Comparison of ENCODE assay signal across 10 cellular contexts in genomic region chr17:18961634-18962493, GRCh38.
DNase-seq lines count a peak whose midpoint lies in the region; ATAC-seq and TF ChIP-seq lines count a peak whose summit lies in the region.
"Had no signal": no experiment of that assay in that cellular context is flagged by ENCODE, and none has a peak within 500 bp of the region (broad histone marks: within the 10 kb centered on the region; RNA-seq: fewer than 3 reads in every experiment).

No MANE protein-coding gene starts in this region.

- 0 out of 2 replicates have a peak overlapping the region, but pooled peaks have one; percentile 1 for H3K27ac ChIP-seq in RWPE1
- H3K27ac ChIP-seq: uterus had no signal

- H3K27me3 Mint-ChIP-seq in activated T-cell treated with anti-CD3 and anti-CD28 coated beads, Interleukin-2, amount 50 U/mL, for 24 hours = no peaks in the 10 kb centered on the region
- H3K27me3 Mint-ChIP-seq in stimulated activated naive B cell treated with anti-CD40 and anti-IgM and Interleukin-4, amounts not matched to agents 10 μg/mL and 1 μg/mL and 100 μg/mL, for 72 hours = peaks cover 0 to 10% of the 10 kb centered on the region in 2 donors

- no peak for DNase-seq in activated T-cell treated with anti-CD3 and anti-CD28 coated beads, Interleukin-2, amount 50 U/mL, for 24 hours
- no peak for DNase-seq in activated T-cell treated with anti-CD3 and anti-CD28 coated beads, Interleukin-2, amount 50 U/mL, for 1 hour
- DNase-seq in RWPE1 (ENCODE audit: low spot score) (no peak), hepatic stellate cell (ENCODE audit: low spot score) (peak; percentile 59), NCI-H526 (lab: John Stamatoyannopoulos, UW) (no peak), GF-D8 (lab: John Stamatoyannopoulos, UW) (no peak), NCI-H345 treated with DMSO at 0.1 percent for 48 hours (lab: John Stamatoyannopoulos, UW; ENCODE audit: unreplicated experiment) (no peak)
- DNase-seq in stimulated activated naive B cell treated with anti-CD40 and anti-IgM and Interleukin-4, amounts not matched to agents 10 μg/mL and 1 μg/mL and 100 μg/mL, for 72 hours = no peak
- DNase-seq: uterus had no signal

- H3K4me3 Mint-ChIP-seq in activated T-cell treated with anti-CD3 and anti-CD28 coated beads, Interleukin-2, amount 50 U/mL, for 24 hours = no peak overlapping the region
- H3K4me3 Mint-ChIP-seq in stimulated activated naive B cell treated with anti-CD40 and anti-IgM and Interleukin-4, amounts not matched to agents 10 μg/mL and 1 μg/mL and 100 μg/mL, for 72 hours = no peak overlapping the region
- H3K4me3 Mint-ChIP-seq: activated T-helper 1 cell treated with anti-CD3 and anti-CD28 coated beads, Interleukin-12 subunit alpha, Interleukin-12 subunit beta, Interleukin-2, Interleukin-4 antibody, amounts not matched to agents 30 ng/mL and 10 ng/mL and 1 ng/mL, durations not matched to agents 14 hours and 24 hours and 36 hours had no signal

- TF ChIP-seq CTCF in RWPE1 (conservative IDR thresholded peaks at IDR 0.05; ENCODE audit: low read depth) = no peak

- CTCF ChIA-PET in RWPE1 (lab: Yijun Ruan, JAX) = interaction anchor here (0.5 to 1.8 kb wide), 11 partner anchors 8 to 650 kb away, joined by 3 to 12 read pairs (median 7); partner anchors contain the start of genes FAM83G and SLC5A10

- H3K36me3 Mint-ChIP-seq in activated T-cell treated with anti-CD3 and anti-CD28 coated beads, Interleukin-2, amount 50 U/mL, for 24 hours (ENCODE audit: low read depth) = no peaks in the 10 kb centered on the region
- H3K36me3 Mint-ChIP-seq in stimulated activated naive B cell treated with anti-CD40 and anti-IgM and Interleukin-4, amounts not matched to agents 10 μg/mL and 1 μg/mL and 100 μg/mL, for 72 hours = peaks cover 0 to 3% of the 10 kb centered on the region in 2 donors

- H3K9me3 Mint-ChIP-seq in activated T-cell treated with anti-CD3 and anti-CD28 coated beads, Interleukin-2, amount 50 U/mL, for 24 hours = no peaks in the 10 kb centered on the region
- H3K9me3 Mint-ChIP-seq in stimulated activated naive B cell treated with anti-CD40 and anti-IgM and Interleukin-4, amounts not matched to agents 10 μg/mL and 1 μg/mL and 100 μg/mL, for 72 hours = no peaks in the 10 kb centered on the region
- H3K9me3 Mint-ChIP-seq: activated T-helper 1 cell treated with anti-CD3 and anti-CD28 coated beads, Interleukin-12 subunit alpha, Interleukin-12 subunit beta, Interleukin-2, Interleukin-4 antibody, amounts not matched to agents 30 ng/mL and 10 ng/mL and 1 ng/mL, durations not matched to agents 14 hours and 24 hours and 36 hours had no signal

- ATAC-seq in stimulated activated naive B cell treated with anti-CD40 and anti-IgM and Interleukin-4, amounts not matched to agents 10 μg/mL and 1 μg/mL and 100 μg/mL, for 72 hours (replicated peaks) = peak; percentile 30 to 72

- peak overlapping the region; percentile 16 for H3K27ac Mint-ChIP-seq in activated T-cell treated with anti-CD3 and anti-CD28 coated beads, Interleukin-2, amount 50 U/mL, for 24 hours
- H3K27ac Mint-ChIP-seq in stimulated activated naive B cell treated with anti-CD40 and anti-IgM and Interleukin-4, amounts not matched to agents 10 μg/mL and 1 μg/mL and 100 μg/mL, for 72 hours = peak overlapping the region; percentile 31

- H3K4me1 Mint-ChIP-seq in activated T-cell treated with anti-CD3 and anti-CD28 coated beads, Interleukin-2, amount 50 U/mL, for 24 hours (ENCODE audit: low read depth) = peaks cover 26% of the 10 kb centered on the region
- peaks cover 15 to 17% of the 10 kb centered on the region in 2 donors for H3K4me1 Mint-ChIP-seq in stimulated activated naive B cell treated with anti-CD40 and anti-IgM and Interleukin-4, amounts not matched to agents 10 μg/mL and 1 μg/mL and 100 μg/mL, for 72 hours

- POLR2A ChIA-PET in RWPE1 (lab: Yijun Ruan, JAX; ENCODE audit: low non-redundant PET) = no interaction called here
